In the genomic region with DNA sequence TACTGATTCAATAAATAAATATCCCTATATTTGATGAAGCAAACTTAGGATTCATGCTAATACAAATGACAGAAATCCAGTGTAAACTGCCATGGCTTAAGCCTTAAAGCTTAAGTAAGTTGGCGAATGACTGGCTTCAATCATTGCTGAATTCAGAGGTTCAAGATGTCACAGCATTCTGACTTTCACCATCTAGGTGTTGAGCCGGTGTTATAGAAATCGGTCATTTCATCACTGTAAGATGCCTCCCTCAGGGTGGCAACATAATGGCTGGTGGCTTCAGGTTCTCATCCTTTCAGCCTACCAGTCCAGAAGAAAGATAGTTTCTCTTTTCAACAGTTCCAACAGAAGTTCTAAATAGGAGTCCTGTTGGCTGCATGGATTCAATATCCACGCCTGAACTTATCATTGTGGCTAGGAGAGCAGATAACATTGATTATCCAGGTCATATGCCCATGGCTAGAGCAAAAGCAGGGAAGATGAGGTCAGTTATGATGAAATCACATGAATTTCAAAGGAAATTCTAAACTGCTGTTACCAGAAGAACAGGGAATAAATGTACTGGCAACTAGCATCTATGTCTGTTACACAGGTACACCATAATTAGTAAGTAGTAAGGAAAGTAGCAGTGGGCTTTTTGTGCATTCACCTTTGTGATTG, we compare ENCODE assay signal across 25 cellular contexts.
A peak's percentile ranks its signal among the peaks of the same experiment; 100 is the strongest.
DNase-seq lines count a peak whose midpoint lies in the region; ATAC-seq and TF ChIP-seq lines count a peak whose summit lies in the region.
"Had no signal": no experiment of that assay in that cellular context is flagged by ENCODE, and none has a peak within 500 bp of the region (broad histone marks: within the 10 kb centered on the region; RNA-seq: fewer than 3 reads in every experiment).

No MANE protein-coding gene starts in this region.

- no peaks in the 10 kb centered on the region for H3K36me3 ChIP-seq in mammary epithelial cell (ENCODE audit: insufficient read depth, low read length)
- no peaks in the 10 kb centered on the region for H3K36me3 ChIP-seq in esophagus squamous epithelium
- no peaks in the 10 kb centered on the region for H3K36me3 ChIP-seq in mesenchymal stem cell (ENCODE audit: control insufficient read depth in 1 of 2, insufficient read depth in 2 of 2, low read depth in 1 of 2, low read length in 2 of 2)
- no peaks in the 10 kb centered on the region for H3K36me3 ChIP-seq in transverse colon
- H3K36me3 ChIP-seq: BLaER1 treated with 17β-estradiol and CSF1 and Interleukin-3, amounts not matched to agents 10 nM and 100 nM had no signal

- H3K36me3 Mint-ChIP-seq in MCF 10A (ENCODE audit: insufficient read depth, unreplicated experiment), result no peaks in the 10 kb centered on the region
- H3K36me3 Mint-ChIP-seq: CD4-positive, alpha-beta memory T cell had no signal

- no peak overlapping the region for H4K91ac ChIP-seq in mesenchymal stem cell (ENCODE audit: low read length)

- H3K4me1 ChIP-seq in mammary epithelial cell (ENCODE audit: insufficient read depth, low read length) (no peaks in the 10 kb centered on the region), esophagus squamous epithelium (peaks cover 8 to 33% (median 18%) of the 10 kb centered on the region in 3 donors), mesenchymal stem cell (ENCODE audit: control insufficient read depth, insufficient read depth, low read depth, low read length) (no peaks in the 10 kb centered on the region), transverse colon (peaks cover 6 to 32% (median 16%) of the 10 kb centered on the region in 4 donors)
- H3K4me1 ChIP-seq: BLaER1 treated with 17β-estradiol and CSF1 and Interleukin-3, amounts not matched to agents 10 nM and 100 nM; Caco-2 had no signal

- H2AK5ac ChIP-seq in mesenchymal stem cell (ENCODE audit: low read length, severe bottlenecking), result no peak overlapping the region

- H3K9ac ChIP-seq in mammary epithelial cell (ENCODE audit: insufficient read depth, low read length) (no peak overlapping the region), mesenchymal stem cell (ENCODE audit: low read length) (no peak overlapping the region)
- H3K9ac ChIP-seq: BLaER1 treated with 17β-estradiol and CSF1 and Interleukin-3, amounts not matched to agents 10 nM and 100 nM; GM23248 had no signal

- H4K8ac ChIP-seq in mesenchymal stem cell (ENCODE audit: low read length), result no peak overlapping the region

- no peak overlapping the region for H3K14ac ChIP-seq in mesenchymal stem cell (ENCODE audit: low read length in 2 of 2)

- H2BK12ac ChIP-seq in mesenchymal stem cell (ENCODE audit: low read length in 2 of 2), result peak overlapping the region in 1 of 2 experiments; percentile 42

- no peak overlapping the region for H2BK15ac ChIP-seq in mesenchymal stem cell (ENCODE audit: low read depth, poor library complexity, severe bottlenecking)

- no peaks in the 10 kb centered on the region for H3K79me1 ChIP-seq in mesenchymal stem cell (replicated peaks; ENCODE audit: low read length, poor library complexity, severe bottlenecking)

- 48% methylated on average over 4 of the region's 4 CpGs for WGBS in mammary epithelial cell (ENCODE audit: low coverage, missing lambda C conversion rate)
- 47 to 49% methylated on average over 4 of the region's 4 CpGs for WGBS in esophagus squamous epithelium, 2 donors
- 84% methylated on average over 4 of the region's 4 CpGs for WGBS in mesenchymal stem cell
- WGBS in transverse colon (ENCODE audit: low coverage in 1 of 2), 2 donors, result 48 to 50% methylated on average over 2 to 4 of the region's 4 CpGs

- H3K27me3 Mint-ChIP-seq in MCF 10A (ENCODE audit: insufficient read depth, unreplicated experiment), result no peaks in the 10 kb centered on the region

- no peak for ATAC-seq in HG02852 (IDR thresholded peaks at IDR 0.05; ENCODE audit: unreplicated experiment)
- ATAC-seq: GM12878, Panc1 had no signal

- intact Hi-C loops in MCF 10A (cut with micrococcal nuclease) (no loop called here), mammary epithelial cell (cut with micrococcal nuclease) (no loop called here), esophagus squamous epithelium (cut with DNase I) (no loop called here), transverse colon (cut with DNase I; ENCODE audit: low total_unique reads) (no loop called here)

- no peak overlapping the region for H3K4me3 Mint-ChIP-seq in MCF 10A (ENCODE audit: unreplicated experiment)
- H3K4me3 Mint-ChIP-seq: CD4-positive, alpha-beta memory T cell; H9 had no signal

- H3K27me3 ChIP-seq in mammary epithelial cell (ENCODE audit: insufficient read depth, low read length) (no peaks in the 10 kb centered on the region), esophagus squamous epithelium (no peaks in the 10 kb centered on the region), mesenchymal stem cell (ENCODE audit: control insufficient read depth in 1 of 2, insufficient read depth in 1 of 2, low read length in 2 of 2) (no peaks in the 10 kb centered on the region), transverse colon (no peaks in the 10 kb centered on the region)
- H3K27me3 ChIP-seq: BLaER1 treated with 17β-estradiol and CSF1 and Interleukin-3, amounts not matched to agents 10 nM and 100 nM had no signal

- H3K4me2 ChIP-seq in mammary epithelial cell (ENCODE audit: insufficient read depth, low read depth, low read length), result no peak overlapping the region
- no peak overlapping the region for H3K4me2 ChIP-seq in mesenchymal stem cell (ENCODE audit: low read length, poor library complexity, severe bottlenecking)
- H3K4me2 ChIP-seq: BLaER1 treated with 17β-estradiol and CSF1 and Interleukin-3, amounts not matched to agents 10 nM and 100 nM had no signal

- TF ChIP-seq CTCF in MCF 10A (IDR thresholded peaks at IDR 0.05; ENCODE audit: unreplicated experiment) (no peak), mammary epithelial cell (conservative IDR thresholded peaks at IDR 0.05 in 1 of 2, IDR thresholded peaks at IDR 0.05 in 1 of 2; ENCODE audit: extremely low read depth in 1 of 2, insufficient read depth in 1 of 2, low read depth in 1 of 2, low read length in 2 of 2) (no peak), esophagus squamous epithelium (IDR thresholded peaks at IDR 0.05) (no peak), transverse colon (IDR thresholded peaks at IDR 0.05) (no peak)

- H3K4me3 ChIP-seq in mammary epithelial cell (replicated peaks in 1 of 3; ENCODE audit: insufficient read depth in 1 of 3, low read depth in 2 of 3, low read length in 3 of 3) (no peak overlapping the region), esophagus squamous epithelium (no peak overlapping the region), mesenchymal stem cell (ENCODE audit: insufficient read depth in 1 of 2, low read depth in 1 of 2, low read length in 2 of 2) (no peak overlapping the region), transverse colon (no peak overlapping the region)
- H3K4me3 ChIP-seq: BLaER1 treated with 17β-estradiol and CSF1 and Interleukin-3, amounts not matched to agents 10 nM and 100 nM; GM12878; GM23248 had no signal

- H3K4ac ChIP-seq in mesenchymal stem cell (ENCODE audit: low read depth in 1 of 2, low read length in 2 of 2), result no peak overlapping the region

- H3K27ac ChIP-seq in mammary epithelial cell (ENCODE audit: insufficient read depth, low read depth, low read length) (no peak overlapping the region), esophagus squamous epithelium (peak overlapping the region in 3 of 4 donors; percentile 53 to 77 (median 76)), mesenchymal stem cell (ENCODE audit: low read length, poor library complexity, severe bottlenecking) (no peak overlapping the region), transverse colon (peak overlapping the region in 3 of 4 donors; percentile 38 to 55 (median 50))
- H3K27ac ChIP-seq: 22Rv1; BLaER1 treated with 17β-estradiol and CSF1 and Interleukin-3, amounts not matched to agents 10 nM and 100 nM; GM23248 had no signal

- POLR2A ChIA-PET in MCF 10A (lab: Yijun Ruan, JAX), result interaction anchor here (0.6 to 4.9 kb wide), 18 partner anchors 9 to 368 kb away, joined by 3 to 34 read pairs (median 4); partner anchors contain the start of gene ARRDC3

- H3K9me3 Mint-ChIP-seq in MCF 10A (ENCODE audit: unreplicated experiment), result peaks cover 15% of the 10 kb centered on the region

- peak overlapping the region in 1 of 2 experiments; percentile 49 for H3K18ac ChIP-seq in mesenchymal stem cell (ENCODE audit: low read depth in 1 of 2, low read length in 2 of 2)

- TF ChIP-seq POLR2A in esophagus squamous epithelium (IDR thresholded peaks at IDR 0.05), result no peak
- no peak for TF ChIP-seq POLR2A in transverse colon (IDR thresholded peaks at IDR 0.05)

- in situ Hi-C loops in mammary epithelial cell (cut with MboI; ENCODE audit: low sequenced_read_pairs in 2 of 2), result no loop called here
- in situ Hi-C loops in transverse colon (cut with MboI; ENCODE audit: low pct_ligation_motif_present in 1 of 4, low pct_unique_long_range_greater_than_20kb in 1 of 4, low sequenced_read_pairs in 3 of 4), result no loop called here
- in situ Hi-C loops in KBM-7 (cut with MboI; ENCODE audit: low pct_unique_long_range_greater_than_20kb, low sequenced_read_pairs), result no loop called here

- no peak for TF ChIP-seq EP300 in transverse colon (IDR thresholded peaks at IDR 0.05; ENCODE audit: low read depth)

- H2BK5ac ChIP-seq in mesenchymal stem cell (ENCODE audit: low read depth, low read length, poor library complexity, severe bottlenecking), result no peak overlapping the region

- BruUV-seq in MCF 10A (replicated peaks; lab: Mats Ljungman, UMichigan), result no TSS peak
- no TSS peak for BruUV-seq in mammary epithelial cell (replicated peaks; lab: Mats Ljungman, UMichigan)

- DNase-seq in MCF 10A (ENCODE audit: unreplicated experiment) (no peak), mammary epithelial cell (no peak), esophagus squamous epithelium (lab: John Stamatoyannopoulos, UW) (no peak), mesenchymal stem cell (peak; percentile 20), transverse colon (no peak), KBM-7 (no peak), D341Med (ENCODE audit: low spot score) (no peak)
- DNase-seq: Caco-2; CD4-positive, alpha-beta memory T cell; DND-41; GM23248; H9; MM.1S; NCI-H1048; NCI-H1436; NCI-H1930; NCI-H345; NCI-H524; NCI-H774; NK-92 treated with Interleukin-12 subunit alpha and Interleukin-12 subunit beta, amount 100 ng/mL, for 24 hours had no signal

- H2AFZ ChIP-seq in mammary epithelial cell (ENCODE audit: low read depth, low read length) (no peak overlapping the region), mesenchymal stem cell (ENCODE audit: low read depth, low read length) (no peak overlapping the region)
- H2AFZ ChIP-seq: GM23248 had no signal

- H2BK120ac ChIP-seq in mesenchymal stem cell (ENCODE audit: low read depth, low read length), result no peak overlapping the region

- dilution Hi-C loops in mammary epithelial cell (cut with HindIII; ENCODE audit: low sequenced_read_pairs), result no loop called here

- no peaks in the 10 kb centered on the region for H3K79me2 ChIP-seq in mammary epithelial cell (ENCODE audit: insufficient read depth, low read length)

- peaks cover 31% of the 10 kb centered on the region for H3K4me1 Mint-ChIP-seq in MCF 10A (ENCODE audit: insufficient read depth, unreplicated experiment)
- H3K4me1 Mint-ChIP-seq: CD4-positive, alpha-beta memory T cell had no signal

- CTCF ChIA-PET in MCF 10A (lab: Yijun Ruan, JAX), result interaction anchor here (0.7 to 1.7 kb wide), 2 partner anchors 58 to 153 kb away, joined by 4 to 9 read pairs; no protein-coding TSS in a partner anchor
- CTCF ChIA-PET in mammary epithelial cell (lab: Charles Lee; ENCODE audit: low non-redundant PET), result no interaction called here

- no peaks in the 10 kb centered on the region for H4K20me1 ChIP-seq in mammary epithelial cell (ENCODE audit: insufficient read depth, low read length)
- H4K20me1 ChIP-seq: BLaER1 treated with 17β-estradiol and CSF1 and Interleukin-3, amounts not matched to agents 10 nM and 100 nM had no signal

- no peak overlapping the region for H3K23ac ChIP-seq in mesenchymal stem cell (ENCODE audit: low read length in 2 of 2)

- H3K27ac Mint-ChIP-seq in MCF 10A (ENCODE audit: low read depth, unreplicated experiment), result peak overlapping the region; percentile 55
- H3K27ac Mint-ChIP-seq: CD4-positive, alpha-beta memory T cell had no signal

- H3K9me3 ChIP-seq in mammary epithelial cell (replicated peaks; ENCODE audit: insufficient read depth, low read length) (peaks cover 3% of the 10 kb centered on the region), esophagus squamous epithelium (no peaks in the 10 kb centered on the region), mesenchymal stem cell (ENCODE audit: control insufficient read depth, low read length) (peaks cover 13% of the 10 kb centered on the region), transverse colon (no peaks in the 10 kb centered on the region)

Comparison
In these comparisons a context has a peak if more than half of its experiments do, and no peak if none do; other contexts are left out.
1. H3K27ac ChIP-seq: peak in esophagus squamous epithelium (3 of 4) and transverse colon (3 of 4); none in mammary epithelial cell (single experiment) and mesenchymal stem cell (single experiment).